Comparison of ENCODE assay signal across 20 cellular contexts in the genomic region with DNA sequence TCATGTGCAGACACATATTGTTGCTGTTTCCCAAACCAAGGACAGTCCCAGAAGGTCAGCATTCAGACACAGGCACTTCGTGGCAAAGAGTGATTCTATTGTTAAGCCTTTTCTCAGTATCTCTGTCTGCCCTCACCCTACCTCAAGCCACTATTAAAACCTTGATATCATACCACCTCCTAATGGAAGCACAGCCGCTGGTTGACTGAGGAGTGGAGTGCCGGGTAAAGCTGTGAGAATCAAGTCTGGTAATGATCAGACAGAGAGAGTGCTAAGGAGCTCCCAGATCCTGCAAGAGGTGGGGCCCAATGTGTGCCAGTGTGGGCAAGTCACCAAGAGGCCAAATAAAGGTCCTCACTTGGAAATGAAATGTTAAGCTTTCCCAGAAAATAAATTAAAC.
"Had no signal": no experiment of that assay in that cellular context is flagged by ENCODE, and none has a peak within 500 bp of the region (broad histone marks: within the 10 kb centered on the region; RNA-seq: fewer than 3 reads in every experiment).

No MANE protein-coding gene starts in this region.

- H3K27ac Mint-ChIP-seq: immature natural killer cell; naive B cell; stimulated activated naive CD8-positive, alpha-beta T cell treated with anti-CD3 and anti-CD28 coated beads, Interleukin-15, Interleukin-2, amounts not matched to agents 100 ng/mL and 50 ng/mL, for 24 hours had no signal

- H3K27me3 Mint-ChIP-seq: naive B cell; stimulated activated naive CD8-positive, alpha-beta T cell treated with anti-CD3 and anti-CD28 coated beads, Interleukin-15, Interleukin-2, amounts not matched to agents 100 ng/mL and 50 ng/mL, for 24 hours had no signal

- H3K4me3 Mint-ChIP-seq: immature natural killer cell; naive B cell; nephron; stimulated activated memory B cell treated with anti-CD40 and anti-IgM and Interleukin-4, amounts not matched to agents 10 μg/mL and 1 μg/mL and 100 μg/mL, for 72 hours; stimulated activated naive CD8-positive, alpha-beta T cell treated with anti-CD3 and anti-CD28 coated beads, Interleukin-15, Interleukin-2, amounts not matched to agents 100 ng/mL and 50 ng/mL, for 24 hours had no signal

- H3K36me3 Mint-ChIP-seq: immature natural killer cell; naive B cell; stimulated activated memory B cell treated with anti-CD40 and anti-IgM and Interleukin-4, amounts not matched to agents 10 μg/mL and 1 μg/mL and 100 μg/mL, for 72 hours had no signal

- H3K9ac ChIP-seq: parathyroid adenoma had no signal

- H3K27me3 ChIP-seq: esophagus muscularis mucosa, gastrocnemius medialis, spleen, tibial artery, upper lobe of left lung, uterus had no signal

- H3K4me3 ChIP-seq: esophagus muscularis mucosa, gastrocnemius medialis, prostate gland, spleen, tibial artery, upper lobe of left lung, uterus had no signal

- H3K4me1 Mint-ChIP-seq: immature natural killer cell, naive B cell had no signal

- DNase-seq: effector memory CD4-positive, alpha-beta T cell; immature natural killer cell; naive B cell; occipital lobe; spleen; stimulated activated CD4-positive, alpha-beta T cell treated with anti-CD3 and anti-CD28 coated beads, Interleukin-15, amount 100 ng/mL, for 24 hours; stimulated activated CD4-positive, alpha-beta T cell treated with anti-CD3 and anti-CD28 coated beads, Interleukin-1b, Interleukin-23, amount 100 ng/mL, for 48 hours; stimulated activated CD4-positive, alpha-beta T cell treated with anti-CD3 and anti-CD28 coated beads, Interleukin-4, amount 100 ng/mL, for 24 hours; tibial artery; uterus had no signal

- H2AFZ ChIP-seq: parathyroid adenoma had no signal

- ATAC-seq: sciatic nerve had no signal

- H3K9me3 Mint-ChIP-seq: immature natural killer cell; naive B cell; nephron; stimulated activated memory B cell treated with anti-CD40 and anti-IgM and Interleukin-4, amounts not matched to agents 10 μg/mL and 1 μg/mL and 100 μg/mL, for 72 hours; stimulated activated naive CD8-positive, alpha-beta T cell treated with anti-CD3 and anti-CD28 coated beads, Interleukin-15, Interleukin-2, amounts not matched to agents 100 ng/mL and 50 ng/mL, for 24 hours had no signal

- H3K27ac ChIP-seq: epithelial cell of prostate, esophagus muscularis mucosa, parathyroid adenoma, prostate gland, spleen, tibial artery, upper lobe of left lung, uterus had no signal

- H3K9me3 ChIP-seq: esophagus muscularis mucosa, gastrocnemius medialis, prostate gland, spleen, tibial artery, upper lobe of left lung, uterus had no signal

- H3K79me2 ChIP-seq: parathyroid adenoma had no signal

- H3K4me1 ChIP-seq: esophagus muscularis mucosa, parathyroid adenoma, prostate gland, spleen, tibial artery, upper lobe of left lung, uterus had no signal

- H3K36me3 ChIP-seq: esophagus muscularis mucosa, gastrocnemius medialis, prostate gland, spleen, tibial artery, upper lobe of left lung, uterus had no signal
